In genomic region chr1:10900265-10900651, GRCh38 we compare ENCODE assay signal across 16 cellular contexts.
DNase-seq lines count a peak whose midpoint lies in the region; ATAC-seq, FAIRE-seq and TF ChIP-seq lines count a peak whose summit lies in the region.
"Had no signal": no experiment of that assay in that cellular context is flagged by ENCODE, and none has a peak within 500 bp of the region (broad histone marks: within the 10 kb centered on the region; RNA-seq: fewer than 3 reads in every experiment).

No MANE protein-coding gene starts in this region.

- no peak for FAIRE-seq in RCC 7860 (lab: Jason Lieb, UNC)

- no peak for ATAC-seq in GM19397 (IDR thresholded peaks at IDR 0.05; ENCODE audit: unreplicated experiment)
- ATAC-seq: activated naive CD4-positive, alpha-beta T cell treated with anti-CD3 and anti-CD28 coated beads, Interleukin-2, amount 50 U/mL, for 72 hours; stimulated activated memory B cell treated with anti-CD40 and anti-IgM and Interleukin-4, amounts not matched to agents 10 μg/mL and 1 μg/mL and 100 μg/mL, for 72 hours had no signal

- H3K9me3 ChIP-seq in endodermal cell (ENCODE audit: control insufficient read depth, low read length) (no peaks in the 10 kb centered on the region), osteoblast (ENCODE audit: low read depth, low read length) (no peaks in the 10 kb centered on the region), thyroid gland (no peaks in the 10 kb centered on the region)

- H3K4me2 ChIP-seq in osteoblast (ENCODE audit: insufficient read depth, low read length): no peak overlapping the region

- no peak for TF ChIP-seq POLR2A in thyroid gland (IDR thresholded peaks at IDR 0.05)

- H4K20me1 ChIP-seq in osteoblast (ENCODE audit: insufficient read depth, low read length): no peaks in the 10 kb centered on the region

- no peaks in the 10 kb centered on the region for H3K9me3 Mint-ChIP-seq in endodermal cell
- H3K9me3 Mint-ChIP-seq: activated naive CD4-positive, alpha-beta T cell treated with anti-CD3 and anti-CD28 coated beads, Interleukin-2, amount 50 U/mL, for 72 hours; IgD-negative memory B cell; immature natural killer cell; stimulated activated memory B cell treated with anti-CD40 and anti-IgM and Interleukin-4, amounts not matched to agents 10 μg/mL and 1 μg/mL and 100 μg/mL, for 72 hours; T-helper 2 cell treated with Interferon-gamma antibody and Interleukin-4, amounts not matched to agents 5 μg/mL and 100 μg/mL, for 36 hours had no signal

- H3K79me2 ChIP-seq in osteoblast (ENCODE audit: insufficient read depth, low read length): no peaks in the 10 kb centered on the region

- WGBS in endodermal cell (ENCODE audit: insufficient coverage in 1 of 2, insufficient read length in 1 of 2), 2 experiments: 57 to 77% methylated on average over 5 to 11 of the region's 12 CpGs
- 59 to 73% methylated on average over 3 to 4 of the region's 12 CpGs for WGBS in thyroid gland, 2 donors

- H3K4me3 ChIP-seq in endodermal cell (ENCODE audit: low read length): no peak overlapping the region
- no peak overlapping the region for H3K4me3 ChIP-seq in osteoblast (ENCODE audit: insufficient read depth, low read length)
- no peak overlapping the region for H3K4me3 ChIP-seq in thyroid gland (replicated peaks in 1 of 3)

- intact Hi-C loops in thyroid gland (cut with DNase I): no loop called here

- peaks cover 32% of the 10 kb centered on the region for H3K27me3 Mint-ChIP-seq in endodermal cell (ENCODE audit: insufficient read depth)

- H3K36me3 Mint-ChIP-seq in endodermal cell (ENCODE audit: low read depth): no peaks in the 10 kb centered on the region
- H3K36me3 Mint-ChIP-seq: activated naive CD4-positive, alpha-beta T cell treated with anti-CD3 and anti-CD28 coated beads, Interleukin-2, amount 50 U/mL, for 72 hours; IgD-negative memory B cell; immature natural killer cell; stimulated activated memory B cell treated with anti-CD40 and anti-IgM and Interleukin-4, amounts not matched to agents 10 μg/mL and 1 μg/mL and 100 μg/mL, for 72 hours had no signal

- peaks cover 9% of the 10 kb centered on the region for H3K4me1 Mint-ChIP-seq in endodermal cell

- H3K4me1 ChIP-seq in endodermal cell (ENCODE audit: control insufficient read depth, insufficient read depth, low read length): peaks cover 2% of the 10 kb centered on the region
- peaks cover 33% of the 10 kb centered on the region for H3K4me1 ChIP-seq in osteoblast (ENCODE audit: insufficient read depth, low read length)
- peaks cover 12 to 13% of the 10 kb centered on the region in 2 donors for H3K4me1 ChIP-seq in thyroid gland

- no peak overlapping the region for H3K27ac ChIP-seq in endodermal cell (ENCODE audit: low read depth, low read length)
- H3K27ac ChIP-seq in osteoblast (ENCODE audit: low read depth, low read length): no peak overlapping the region
- no peak overlapping the region for H3K27ac ChIP-seq in thyroid gland

- DNase-seq in H4 (ENCODE audit: low spot score) (peak; percentile 28), NCI-H82 (lab: John Stamatoyannopoulos, UW) (peak; percentile 82), endodermal cell (peak; percentile 57), osteoblast (ENCODE audit: insufficient read length, low spot score, missing footprints) (peak; percentile 50), thyroid gland (no peak), RCC 7860 (ENCODE audit: low spot score) (no peak), SKM-1 treated with dmso at 0.1 percent for 144 hours (lab: John Stamatoyannopoulos, UW; ENCODE audit: unreplicated experiment) (no peak)
- DNase-seq: activated CD4-positive, alpha-beta T cell treated with anti-CD3 and anti-CD28 coated beads for 4 hours; C1 segment of cervical spinal cord; immature natural killer cell; midbrain had no signal

- no peak overlapping the region for H3K4me3 Mint-ChIP-seq in endodermal cell
- H3K4me3 Mint-ChIP-seq: IgD-negative memory B cell; immature natural killer cell; stimulated activated memory B cell treated with anti-CD40 and anti-IgM and Interleukin-4, amounts not matched to agents 10 μg/mL and 1 μg/mL and 100 μg/mL, for 72 hours; T-helper 2 cell treated with Interferon-gamma antibody and Interleukin-4, amounts not matched to agents 5 μg/mL and 100 μg/mL, for 36 hours had no signal

- H2AFZ ChIP-seq in osteoblast (ENCODE audit: low read length): no peak overlapping the region

- no peak overlapping the region for H3K27ac Mint-ChIP-seq in endodermal cell
- H3K27ac Mint-ChIP-seq: activated naive CD4-positive, alpha-beta T cell treated with anti-CD3 and anti-CD28 coated beads, Interleukin-2, amount 50 U/mL, for 72 hours; IgD-negative memory B cell; stimulated activated memory B cell treated with anti-CD40 and anti-IgM and Interleukin-4, amounts not matched to agents 10 μg/mL and 1 μg/mL and 100 μg/mL, for 72 hours; T-helper 2 cell treated with Interferon-gamma antibody and Interleukin-4, amounts not matched to agents 5 μg/mL and 100 μg/mL, for 36 hours had no signal

- no peaks in the 10 kb centered on the region for H3K27me3 ChIP-seq in endodermal cell (ENCODE audit: control insufficient read depth, insufficient read depth, low read length, poor library complexity, severe bottlenecking)
- H3K27me3 ChIP-seq in osteoblast (ENCODE audit: insufficient read depth, low read length): no peaks in the 10 kb centered on the region
- no peaks in the 10 kb centered on the region for H3K27me3 ChIP-seq in thyroid gland

- H3K36me3 ChIP-seq in endodermal cell (ENCODE audit: control insufficient read depth, insufficient read depth, low read length) (no peaks in the 10 kb centered on the region), osteoblast (ENCODE audit: insufficient read depth, low read length) (no peaks in the 10 kb centered on the region), thyroid gland (no peaks in the 10 kb centered on the region)

- H3K9ac ChIP-seq in endodermal cell (ENCODE audit: extremely low read depth, low read length, poor library complexity, severe bottlenecking): no peak overlapping the region

- TF ChIP-seq CTCF in endodermal cell (conservative IDR thresholded peaks at IDR 0.05): no peak
- no peak for TF ChIP-seq CTCF in osteoblast (IDR thresholded peaks at IDR 0.05; ENCODE audit: extremely low read depth, low read depth, low read length)
- TF ChIP-seq CTCF in thyroid gland (IDR thresholded peaks at IDR 0.05): no peak

Comparison
In these comparisons a context has a peak if more than half of its experiments do, and no peak if none do; other contexts are left out.
1. DNase-seq: peak in H4 (single experiment), NCI-H82 (single experiment), endodermal cell (single experiment) and osteoblast (single experiment); none in thyroid gland (0 of 2), RCC 7860 (single experiment) and SKM-1 treated with dmso at 0.1 percent for 144 hours (single experiment).